Comparison of ENCODE assay signal across 14 cellular contexts in genomic region chr3:80232760-80233159, GRCh38.
DNase-seq lines count a peak whose midpoint lies in the region; ATAC-seq, FAIRE-seq and TF ChIP-seq lines count a peak whose summit lies in the region.
"Had no signal": no experiment of that assay in that cellular context is flagged by ENCODE, and none has a peak within 500 bp of the region (broad histone marks: within the 10 kb centered on the region; RNA-seq: fewer than 3 reads in every experiment).

No MANE protein-coding gene starts in this region.

- H3K4me1 Mint-ChIP-seq in naive thymus-derived CD4-positive, alpha-beta T cell = no peaks in the 10 kb centered on the region
- H3K4me1 Mint-ChIP-seq: CD4-positive, alpha-beta memory T cell had no signal

- peak overlapping the region; percentile 32 for H3K27ac ChIP-seq in GM23248
- no peak overlapping the region for H3K27ac ChIP-seq in endothelial cell of umbilical vein (ENCODE audit: insufficient read depth, low read depth, low read length)
- H3K27ac ChIP-seq in aorta (ENCODE audit: low read depth in 1 of 2, low read length in 2 of 2) = no peak overlapping the region
- no peak overlapping the region for H3K27ac ChIP-seq in naive thymus-derived CD4-positive, alpha-beta T cell (ENCODE audit: low read depth, low read length)
- H3K27ac ChIP-seq: colonic mucosa, sigmoid colon had no signal

- H3K36me3 ChIP-seq in GM23248 (ENCODE audit: low read depth) = no peaks in the 10 kb centered on the region
- H3K36me3 ChIP-seq in endothelial cell of umbilical vein (ENCODE audit: control insufficient read depth in 2 of 2, extremely low read depth in 1 of 2, insufficient read depth in 2 of 2, low read length in 2 of 2) = no peaks in the 10 kb centered on the region
- H3K36me3 ChIP-seq in aorta (ENCODE audit: control insufficient read depth in 1 of 2, insufficient read depth in 2 of 2, low read length in 1 of 2) = no peaks in the 10 kb centered on the region
- H3K36me3 ChIP-seq in naive thymus-derived CD4-positive, alpha-beta T cell (ENCODE audit: control insufficient read depth in 2 of 3, insufficient read depth in 3 of 3, low read length in 3 of 3) = no peaks in the 10 kb centered on the region
- H3K36me3 ChIP-seq: colonic mucosa, sigmoid colon had no signal

- H4K20me1 ChIP-seq in GM23248 (ENCODE audit: insufficient read depth) (no peaks in the 10 kb centered on the region), endothelial cell of umbilical vein (replicated peaks; ENCODE audit: control insufficient read depth, extremely low read depth, insufficient read depth, low read length) (no peaks in the 10 kb centered on the region)

- 21 to 27% methylated on average over 5 of the region's 5 CpGs for WGBS in GM23248 (ENCODE audit: low coverage in 1 of 2, low lambda C conversion rate in 2 of 2, missing lambda C conversion rate in 2 of 2), 2 experiments
- WGBS in aorta, 2 donors = 37 to 46% methylated on average over 5 of the region's 5 CpGs

- H3K27ac Mint-ChIP-seq in naive thymus-derived CD4-positive, alpha-beta T cell = no peak overlapping the region
- H3K27ac Mint-ChIP-seq: CD4-positive, alpha-beta memory T cell had no signal

- intact Hi-C loops in endothelial cell of umbilical vein (cut with micrococcal nuclease) (no loop called here), aorta (cut with DNase I) (no loop called here)
- intact Hi-C loops in naive thymus-derived CD4-positive, alpha-beta T cell (cut with micrococcal nuclease) = no loop called here

- CTCF ChIA-PET in endothelial cell of umbilical vein (lab: Charles Lee) = no interaction called here
- CTCF ChIA-PET in naive thymus-derived CD4-positive, alpha-beta T cell (lab: Charles Lee) = no interaction called here

- no peak for TF ChIP-seq POLR2A in endothelial cell of umbilical vein (IDR thresholded peaks at IDR 0.05; ENCODE audit: low read depth, low read length)

- TF ChIP-seq CTCF in endothelial cell of umbilical vein (IDR thresholded peaks at IDR 0.05; ENCODE audit: extremely low read depth in 1 of 2, insufficient read depth in 1 of 2, low read depth in 1 of 2, low read length in 2 of 2) = no peak

- POLR2A ChIA-PET in endothelial cell of umbilical vein (lab: Charles Lee) = no interaction called here
- POLR2A ChIA-PET in naive thymus-derived CD4-positive, alpha-beta T cell (lab: Charles Lee) = no interaction called here

- in situ Hi-C loops in GM23248 (cut with MboI) = no loop called here

- H3K4me2 ChIP-seq in GM23248 (ENCODE audit: unreplicated experiment) (peak overlapping the region; percentile 16), endothelial cell of umbilical vein (ENCODE audit: insufficient read depth, low read length) (no peak overlapping the region)

- no peaks in the 10 kb centered on the region for H3K27me3 Mint-ChIP-seq in naive thymus-derived CD4-positive, alpha-beta T cell
- H3K27me3 Mint-ChIP-seq: CD4-positive, alpha-beta memory T cell had no signal

- H3K36me3 Mint-ChIP-seq in naive thymus-derived CD4-positive, alpha-beta T cell = no peaks in the 10 kb centered on the region
- H3K36me3 Mint-ChIP-seq: CD4-positive, alpha-beta memory T cell had no signal

- no peaks in the 10 kb centered on the region for H3K9me1 ChIP-seq in endothelial cell of umbilical vein (replicated peaks; ENCODE audit: control insufficient read depth, extremely low read depth, insufficient read depth, low read length)

- no peaks in the 10 kb centered on the region for H3F3A ChIP-seq in GM23248 (ENCODE audit: insufficient read depth)

- peak; percentile 60 for DNase-seq in GM23248
- DNase-seq in RCC 7860 (ENCODE audit: low spot score) = peak; percentile 90
- DNase-seq in endothelial cell of umbilical vein (ENCODE audit: low read depth, low spot score) = peak; percentile 42
- peak; percentile 37 for DNase-seq in myocyte (ENCODE audit: low read depth)
- no peak for DNase-seq in aorta
- no peak for DNase-seq in naive thymus-derived CD4-positive, alpha-beta T cell
- DNase-seq: CD4-positive, alpha-beta memory T cell; colonic mucosa; hippocampal formation; NCI-H510A treated with DMSO at 0.1 percent for 48 hours; sigmoid colon; trophoblast cell had no signal

- peaks cover 0 to 18% (median 4%) of the 10 kb centered on the region in 11 donors for H3K9me3 Mint-ChIP-seq in naive thymus-derived CD4-positive, alpha-beta T cell

- no peaks in the 10 kb centered on the region for H3K9me3 ChIP-seq in GM23248 (ENCODE audit: low read depth)
- H3K9me3 ChIP-seq in endothelial cell of umbilical vein (replicated peaks; ENCODE audit: control insufficient read depth, insufficient read depth, low read length) = no peaks in the 10 kb centered on the region
- no peaks in the 10 kb centered on the region for H3K9me3 ChIP-seq in aorta (ENCODE audit: control insufficient read depth, low read length)
- no peaks in the 10 kb centered on the region for H3K9me3 ChIP-seq in naive thymus-derived CD4-positive, alpha-beta T cell (ENCODE audit: control insufficient read depth in 2 of 3, low read length in 3 of 3)
- H3K9me3 ChIP-seq: colonic mucosa, sigmoid colon had no signal

- BruUV-seq in endothelial cell of umbilical vein (replicated peaks; lab: Mats Ljungman, UMichigan) = no TSS peak

- H3K4me1 ChIP-seq in GM23248 (ENCODE audit: insufficient read depth) = no peaks in the 10 kb centered on the region
- H3K4me1 ChIP-seq in endothelial cell of umbilical vein (ENCODE audit: control insufficient read depth, extremely low read depth, insufficient read depth, low read length) = peaks cover 3% of the 10 kb centered on the region
- no peaks in the 10 kb centered on the region for H3K4me1 ChIP-seq in aorta (ENCODE audit: control insufficient read depth in 1 of 2, insufficient read depth in 2 of 2, low read length in 2 of 2)
- H3K4me1 ChIP-seq in naive thymus-derived CD4-positive, alpha-beta T cell (ENCODE audit: control insufficient read depth in 2 of 2, insufficient read depth in 2 of 2, low read length in 2 of 2) = no peaks in the 10 kb centered on the region
- H3K4me1 ChIP-seq: colonic mucosa, sigmoid colon had no signal

- H3K27me3 ChIP-seq in GM23248 (replicated peaks; ENCODE audit: insufficient read depth) (no peaks in the 10 kb centered on the region), endothelial cell of umbilical vein (ENCODE audit: control insufficient read depth in 2 of 2, insufficient read depth in 2 of 2, low read length in 2 of 2) (no peaks in the 10 kb centered on the region), aorta (ENCODE audit: control insufficient read depth in 1 of 2, insufficient read depth in 2 of 2, low read length in 1 of 2) (no peaks in the 10 kb centered on the region)
- no peaks in the 10 kb centered on the region for H3K27me3 ChIP-seq in naive thymus-derived CD4-positive, alpha-beta T cell (ENCODE audit: control insufficient read depth in 2 of 2, insufficient read depth in 2 of 2, low read length in 2 of 2)
- H3K27me3 ChIP-seq: colonic mucosa, sigmoid colon had no signal

- H2AFZ ChIP-seq in GM23248 (peak overlapping the region; percentile 10; the same call in 1 of the 2 replicates), endothelial cell of umbilical vein (ENCODE audit: low read depth, low read length) (peak overlapping the region; percentile 54)

- ATAC-seq in HG02840 (IDR thresholded peaks at IDR 0.05; ENCODE audit: low FRiP score, unreplicated experiment) (no peak), aorta (ENCODE audit: low FRiP score) (no peak), GM21526 (IDR thresholded peaks at IDR 0.05; ENCODE audit: low FRiP score, unreplicated experiment) (no peak)
- ATAC-seq in naive thymus-derived CD4-positive, alpha-beta T cell = no peak

- H3K9ac ChIP-seq in GM23248 (no peak overlapping the region), endothelial cell of umbilical vein (replicated peaks; ENCODE audit: extremely low read depth, insufficient read depth, low read length) (no peak overlapping the region)

- H3K79me2 ChIP-seq in GM23248 (ENCODE audit: insufficient read depth) (no peaks in the 10 kb centered on the region), endothelial cell of umbilical vein (ENCODE audit: control insufficient read depth, insufficient read depth, low read length) (no peaks in the 10 kb centered on the region)

- no peaks in the 10 kb centered on the region for H3K9me2 ChIP-seq in GM23248 (ENCODE audit: insufficient read depth)

- no peak overlapping the region for H3K4me3 ChIP-seq in GM23248
- no peak overlapping the region for H3K4me3 ChIP-seq in endothelial cell of umbilical vein (replicated peaks in 1 of 3; ENCODE audit: insufficient read depth in 1 of 3, low read depth in 1 of 3, low read length in 3 of 3)
- H3K4me3 ChIP-seq in aorta (ENCODE audit: low read length in 2 of 2) = no peak overlapping the region
- H3K4me3 ChIP-seq in naive thymus-derived CD4-positive, alpha-beta T cell (ENCODE audit: low read length) = no peak overlapping the region
- H3K4me3 ChIP-seq: colonic mucosa, sigmoid colon had no signal

- dilution Hi-C loops in endothelial cell of umbilical vein (cut with MboI; ENCODE audit: extremely low pct_ligation_motif_present, low sequenced_read_pairs) = no loop called here

- H3K4me3 Mint-ChIP-seq in naive thymus-derived CD4-positive, alpha-beta T cell = no peak overlapping the region
- H3K4me3 Mint-ChIP-seq: CD4-positive, alpha-beta memory T cell had no signal

- FAIRE-seq in RCC 7860 (lab: Jason Lieb, UNC) (peak; percentile 94), endothelial cell of umbilical vein (lab: Jason Lieb, UNC) (peak; percentile 40)

TF ChIP-seq in endothelial cell of umbilical vein, 7 proteins besides CTCF, POLR2A, EP300 and RAD21:
- peak; percentile 22 for TF ChIP-seq POLR2AphosphoS5 (IDR thresholded peaks at IDR 0.05; ENCODE audit: insufficient read depth, low read depth, low read length)
- TF ChIP-seq EZH2 (IDR thresholded peaks at IDR 0.05; ENCODE audit: borderline replicate concordance, low read depth, low read length, severe bottlenecking) = no peak
- TF ChIP-seq MYC (IDR thresholded peaks at IDR 0.05; ENCODE audit: low read depth, low read length) = no peak
- TF ChIP-seq GATA2 (IDR thresholded peaks at IDR 0.05; ENCODE audit: insufficient read depth, insufficient read length, low read depth, low read length) = no peak
- TF ChIP-seq FOS (IDR thresholded peaks at IDR 0.05; ENCODE audit: borderline replicate concordance, insufficient read depth, low read length) = peak; percentile 62
- no peak for TF ChIP-seq MAX (IDR thresholded peaks at IDR 0.05; ENCODE audit: insufficient read depth, insufficient read length)
- TF ChIP-seq JUN (IDR thresholded peaks at IDR 0.05; ENCODE audit: borderline replicate concordance, insufficient read depth, insufficient read length, low read depth) = no peak

Comparison
In these comparisons a context has a peak if more than half of its experiments do, and no peak if none do; other contexts are left out.
1. DNase-seq: peak in GM23248 (single experiment), RCC 7860 (single experiment), endothelial cell of umbilical vein (single experiment) and myocyte (single experiment); none in aorta (0 of 2) and naive thymus-derived CD4-positive, alpha-beta T cell (0 of 9).